1 cellular context compared by ENCODE assay signal in the genomic region with DNA sequence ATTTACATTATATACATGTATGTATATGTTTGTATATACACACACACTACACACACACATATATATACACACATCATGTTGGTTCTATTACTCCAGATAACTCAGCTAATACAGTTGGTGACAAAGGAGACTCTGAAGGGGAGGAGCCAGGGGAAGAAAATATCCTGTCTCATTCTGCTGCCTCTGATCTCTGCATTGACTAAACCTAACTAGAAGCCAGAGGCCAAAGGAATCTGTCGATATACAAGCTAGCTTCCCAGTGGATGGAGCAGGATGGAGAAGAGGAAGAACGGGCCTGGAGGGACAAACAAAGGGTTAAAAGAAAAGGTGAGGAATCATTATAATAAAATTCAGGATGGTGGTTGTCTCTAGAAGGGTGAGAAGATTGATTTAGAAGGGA.
TF ChIP-seq lines count a peak whose summit lies in the region.

No MANE protein-coding gene starts in this region.

TF ChIP-seq in K562, 482 proteins besides CTCF, POLR2A, EP300 and RAD21:
- TF ChIP-seq, protein P1, sequence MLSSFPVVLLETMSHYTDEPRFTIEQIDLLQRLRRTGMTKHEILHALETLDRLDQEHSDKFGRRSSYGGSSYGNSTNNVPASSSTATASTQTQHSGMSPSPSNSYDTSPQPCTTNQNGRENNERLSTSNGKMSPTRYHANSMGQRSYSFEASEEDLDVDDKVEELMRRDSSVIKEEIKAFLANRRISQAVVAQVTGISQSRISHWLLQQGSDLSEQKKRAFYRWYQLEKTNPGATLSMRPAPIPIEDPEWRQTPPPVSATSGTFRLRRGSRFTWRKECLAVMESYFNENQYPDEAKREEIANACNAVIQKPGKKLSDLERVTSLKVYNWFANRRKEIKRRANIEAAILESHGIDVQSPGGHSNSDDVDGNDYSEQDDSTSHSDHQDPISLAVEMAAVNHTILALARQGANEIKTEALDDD (IDR thresholded peaks at IDR 0.05), result peak; percentile 69
- TF ChIP-seq RCOR1 (IDR thresholded peaks at IDR 0.05; ENCODE audit: borderline replicate concordance in 1 of 2, low read depth in 2 of 2, low read length in 2 of 2), result 0 out of 4 replicates have a peak, but pooled peaks of 1 of the 2 experiments have one; percentile 12
- 0 out of 2 replicates have a peak, but pooled peaks have one; percentile 27 for TF ChIP-seq MYC (IDR thresholded peaks at IDR 0.05; ENCODE audit: low read depth, low read length)
- no peak for TF ChIP-seq MYC (CRISPR knock-in tag; IDR thresholded peaks at IDR 0.05; ENCODE audit: borderline replicate concordance, low read depth)
- TF ChIP-seq ERF (CRISPR knock-in tag; IDR thresholded peaks at IDR 0.05), result no peak
- no peak for TF ChIP-seq ZBTB7A (IDR thresholded peaks at IDR 0.05; ENCODE audit: borderline replicate concordance, control insufficient read depth, low read depth, low read length)
